ENCODE assay signal across 8 cellular contexts in genomic region chr2:201235865-201236811, GRCh38. TPM values are rescaled to one million over a fixed set of nuclear protein-coding genes. Genes with fewer than 3 reads are reported as not detected.
A peak's percentile ranks its signal among the peaks of the same experiment; 100 is the strongest.
DNase-seq lines count a peak whose midpoint lies in the region; ATAC-seq, FAIRE-seq and TF ChIP-seq lines count a peak whose summit lies in the region.

No MANE protein-coding gene starts in this region.

- peak overlapping the region; percentile 90 for H3K27ac Mint-ChIP-seq in activated naive CD8-positive, alpha-beta T cell

- DNase-seq in Caki2 (ENCODE audit: low read depth) (peak; percentile 67), HS-5 (ENCODE audit: low read depth) (peak; percentile 70), RCC 7860 (ENCODE audit: low spot score) (peak; percentile 61), cardiac muscle cell (ENCODE audit: low read depth in 1 of 2, low spot score in 1 of 2) (peak; percentile 78 to 89)

- TF ChIP-seq CTCF in cardiac muscle cell (IDR thresholded peaks at IDR 0.05; ENCODE audit: low read depth, low read length), result peak; percentile 52

- H3K9ac ChIP-seq in rectal smooth muscle tissue (ENCODE audit: low read length), result no peak overlapping the region

- peaks cover 59% of the 10 kb centered on the region for H3K4me1 Mint-ChIP-seq in activated naive CD8-positive, alpha-beta T cell (ENCODE audit: low read depth)

- in situ Hi-C loops in Caki2 (cut with HindIII; ENCODE audit: low pct_unique_long_range_greater_than_20kb, low sequenced_read_pairs), result no loop called here

- no peaks in the 10 kb centered on the region for H3K9me3 ChIP-seq in cardiac muscle cell (ENCODE audit: low read depth)

- no peak overlapping the region for H3K4me3 ChIP-seq in cardiac muscle cell
- peak overlapping the region; percentile 28 for H3K4me3 ChIP-seq in rectal smooth muscle tissue (ENCODE audit: low read length)

- no peaks in the 10 kb centered on the region for H3K27me3 Mint-ChIP-seq in activated naive CD8-positive, alpha-beta T cell

- H3K4me3 Mint-ChIP-seq in activated naive CD8-positive, alpha-beta T cell, result peak overlapping the region; percentile 96

- peaks cover 27% of the 10 kb centered on the region for H3K36me3 Mint-ChIP-seq in activated naive CD8-positive, alpha-beta T cell

- ATAC-seq in HG03039 (IDR thresholded peaks at IDR 0.05; ENCODE audit: unreplicated experiment), result no peak
- no peak for ATAC-seq in GM18858 (IDR thresholded peaks at IDR 0.05; ENCODE audit: unreplicated experiment)

- peak; percentile 87 for FAIRE-seq in RCC 7860 (lab: Jason Lieb, UNC)

- H3K27ac ChIP-seq in cardiac muscle cell (no peak overlapping the region), rectal smooth muscle tissue (ENCODE audit: low read depth, low read length) (no peak overlapping the region)

- H3K27me3 ChIP-seq in cardiac muscle cell, result no peaks in the 10 kb centered on the region
- no peaks in the 10 kb centered on the region for H3K27me3 ChIP-seq in rectal smooth muscle tissue (ENCODE audit: control insufficient read depth, insufficient read depth, low read length)

- peaks cover 3% of the 10 kb centered on the region for H3K9me3 Mint-ChIP-seq in activated naive CD8-positive, alpha-beta T cell (ENCODE audit: low read depth)

- H3K36me3 ChIP-seq in cardiac muscle cell, result no peaks in the 10 kb centered on the region
- H3K36me3 ChIP-seq in rectal smooth muscle tissue (ENCODE audit: control insufficient read depth, insufficient read depth, low read length), result no peaks in the 10 kb centered on the region

- H3K4me1 ChIP-seq in cardiac muscle cell (ENCODE audit: low read depth) (no peaks in the 10 kb centered on the region), rectal smooth muscle tissue (ENCODE audit: control insufficient read depth, insufficient read depth, low read length) (no peaks in the 10 kb centered on the region)

RNA-seq across cellular contexts. Expression of gene CASP8, which starts 24.2 kb away (rescaled TPM):
- total RNA-seq in Caki2 (2014; rRNA removed; shearing (Covaris generic); ENCODE audit: low replicate concordance), result 52.0 and 58.7 TPM in 2 replicates
- total RNA-seq in cardiac muscle cell, result 0.18 and 0.81 TPM in 2 replicates
- polyA plus RNA-seq in cardiac muscle cell, result 0.13 and 0.97 TPM in 2 replicates

RNA-seq across cellular contexts. Expression of gene CASP10, which starts 53.2 kb away (rescaled TPM):
- 7.3 and 8.5 TPM in 2 replicates for total RNA-seq in Caki2 (2014; rRNA removed; shearing (Covaris generic); ENCODE audit: low replicate concordance)
- 0.86 and 1.0 TPM in 2 replicates for total RNA-seq in cardiac muscle cell
- polyA plus RNA-seq in cardiac muscle cell, result 0.45 TPM in 1 of 2 replicates, not detected in the other

Comparison
In these comparisons a context has a peak if more than half of its experiments do, and no peak if none do; other contexts are left out.
1. RNA of gene CASP8, which starts 24.2 kb away (total RNA-seq): 52.0 to 58.7 TPM in Caki2; 0.18 to 0.81 TPM in cardiac muscle cell; every median in the first group is over 10 times any median in the second.
2. Peak in every context shown above with its lines, with median percentiles within 50 percentile points of each other: DNase-seq.